29 cellular contexts compared by ENCODE assay signal in the genomic region with DNA sequence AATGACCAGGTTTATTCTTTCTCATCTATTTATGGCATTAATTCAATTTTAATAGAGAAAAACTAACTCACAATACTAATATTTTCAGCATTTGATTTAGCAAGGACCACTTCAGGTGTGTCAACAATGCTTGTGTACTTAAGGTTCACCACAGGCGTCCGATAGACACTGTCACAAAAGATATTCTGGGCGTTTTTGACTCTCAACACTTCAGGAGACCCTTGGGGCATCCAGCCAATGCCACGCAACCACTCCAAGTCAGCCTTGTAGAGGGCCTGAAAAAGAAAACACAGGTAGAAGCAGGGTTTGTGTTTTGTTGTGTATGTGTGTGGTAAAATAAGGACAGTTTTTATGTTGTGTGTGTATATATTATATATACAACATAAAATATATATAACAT.
DNase-seq lines count a peak whose midpoint lies in the region; ATAC-seq and TF ChIP-seq lines count a peak whose summit lies in the region.
"Had no signal": no experiment of that assay in that cellular context is flagged by ENCODE, and none has a peak within 500 bp of the region (broad histone marks: within the 10 kb centered on the region; RNA-seq: fewer than 3 reads in every experiment).

No MANE protein-coding gene starts in this region.

- H3K4me3 ChIP-seq in upper lobe of right lung (no peak overlapping the region), dorsolateral prefrontal cortex (no peak overlapping the region)
- H3K4me3 ChIP-seq: cardiac muscle cell, coronary artery, GM12878, left ventricle myocardium inferior, neural progenitor cell, pancreas, skin epidermis, upper lobe of left lung had no signal

- DNase-seq in NCI-H2196 (lab: John Stamatoyannopoulos, UW; ENCODE audit: unreplicated experiment) (peak; percentile 8), NCI-H2196 treated with DMSO at 0.1 percent for 48 hours (lab: John Stamatoyannopoulos, UW; ENCODE audit: unreplicated experiment) (no peak), NCI-H1436 (lab: John Stamatoyannopoulos, UW) (peak; percentile 14), NCI-H510A (lab: John Stamatoyannopoulos, UW) (peak; percentile 38), upper lobe of right lung (peak; percentile 81), COLO829 (ENCODE audit: low spot score) (no peak), dorsolateral prefrontal cortex (no peak)
- DNase-seq: activated B cell treated with CpG ODN at 0.5 μM for 24 hours; activated CD4-positive, alpha-beta T cell treated with anti-CD3 and anti-CD28 coated beads, Interleukin-2, amount 50 U/mL, for 1 hour; activated gamma-delta T cell treated with Interleukin-2 at 50 U/mL for 16 hours; activated T-cell treated with anti-CD3 and anti-CD28 coated beads, Interleukin-2, amount 50 U/mL, for 48 hours; effector memory CD8-positive, alpha-beta T cell; islet precursor cell; KBM-7; left ventricle myocardium inferior; NCI-H1694; OCI-M1; pancreas; stimulated activated naive CD4-positive, alpha-beta T cell; T-cell had no signal

- H3K27ac ChIP-seq in upper lobe of right lung (no peak overlapping the region), dorsolateral prefrontal cortex (no peak overlapping the region)
- H3K27ac ChIP-seq: C4-2B, cardiac muscle cell, coronary artery, HL-60, left ventricle myocardium inferior, neural progenitor cell, pancreas, skin epidermis, upper lobe of left lung had no signal

- intact Hi-C loops in upper lobe of right lung (cut with DNase I) = no loop called here
- intact Hi-C loops in dorsolateral prefrontal cortex (cut with DNase I) = no loop called here

- no peaks in the 10 kb centered on the region for H3K9me3 ChIP-seq in upper lobe of right lung
- H3K9me3 ChIP-seq: left ventricle myocardium inferior, pancreas, upper lobe of left lung had no signal

- H3K36me3 ChIP-seq in upper lobe of right lung = no peaks in the 10 kb centered on the region
- H3K36me3 ChIP-seq: cardiac muscle cell, left ventricle myocardium inferior, neural progenitor cell, pancreas, upper lobe of left lung had no signal

- no peaks in the 10 kb centered on the region for H3K4me1 ChIP-seq in upper lobe of right lung
- H3K4me1 ChIP-seq: left ventricle myocardium inferior, neural progenitor cell, pancreas had no signal

- no peak for TF ChIP-seq CTCF in upper lobe of right lung (IDR thresholded peaks at IDR 0.05)
- no peak for TF ChIP-seq CTCF in dorsolateral prefrontal cortex (IDR thresholded peaks at IDR 0.05 in 54 of 56, conservative IDR thresholded peaks at IDR 0.05 in 2 of 56; ENCODE audit: low read depth in 1 of 56, partially characterized antibody in 56 of 56)

- H3K27me3 ChIP-seq in upper lobe of right lung (no peaks in the 10 kb centered on the region), dorsolateral prefrontal cortex (no peaks in the 10 kb centered on the region)
- H3K27me3 ChIP-seq: cardiac muscle cell, neural progenitor cell, pancreas, upper lobe of left lung had no signal

- peak; percentile 49 for ATAC-seq in upper lobe of right lung
- ATAC-seq in HG03039 (IDR thresholded peaks at IDR 0.05; ENCODE audit: unreplicated experiment) = no peak
- ATAC-seq: effector memory CD8-positive, alpha-beta T cell; GM12878; pancreas; T-cell had no signal

Comparison
In these comparisons a context has a peak if more than half of its experiments do, and no peak if none do; other contexts are left out.
1. DNase-seq: peak in NCI-H2196 (single experiment), NCI-H1436 (single experiment), NCI-H510A (single experiment) and upper lobe of right lung (single experiment); none in NCI-H2196 treated with DMSO at 0.1 percent for 48 hours (single experiment), COLO829 (single experiment) and dorsolateral prefrontal cortex (0 of 10).